In genomic region chr22:50627452-50627913, GRCh38 we compare ENCODE assay signal across 8 cellular contexts. TPM values are rescaled to one million over a fixed set of nuclear protein-coding genes. Genes with fewer than 3 reads are reported as not detected.
DNase-seq lines count a peak whose midpoint lies in the region; ATAC-seq, FAIRE-seq and TF ChIP-seq lines count a peak whose summit lies in the region.

No MANE protein-coding gene starts in this region.

- WGBS in GM12878 (ENCODE audit: insufficient coverage, insufficient replicate concordance, low lambda C conversion rate, missing lambda C conversion rate), result 5% methylated on average over 28 of the region's 28 CpGs

- TF ChIP-seq RAD21 in Ishikawa (IDR thresholded peaks at IDR 0.05; ENCODE audit: low read depth) (no peak), GM12878 (IDR thresholded peaks at IDR 0.05; ENCODE audit: insufficient read depth, low read depth, low read length) (no peak)

- DNase-seq in activated CD4-positive, alpha-beta T cell treated with anti-CD3 and anti-CD28 coated beads for 48 hours, result peak; percentile 31
- no peak for DNase-seq in activated CD4-positive, alpha-beta T cell treated with anti-CD3 and anti-CD28 coated beads for 1 hour
- no peak for DNase-seq in GM12878 (ENCODE audit: low read depth, low spot score)
- DNase-seq in NCI-H2081 treated with DMSO at 0.1 percent for 48 hours (lab: John Stamatoyannopoulos, UW), result no peak

- peak overlapping the region; percentile 87 for H3K9ac ChIP-seq in GM12878 (ENCODE audit: control insufficient read depth, insufficient read depth, low read length)
- H3K9ac ChIP-seq in subcutaneous abdominal adipose tissue (ENCODE audit: low read length in 5 of 5), result peak overlapping the region in 4 of 5 donors; percentile 80 to 94 (median 86)

- H3K36me3 ChIP-seq in GM12878 (ENCODE audit: control insufficient read depth in 2 of 2, insufficient read depth in 2 of 2, low read length in 1 of 2), result no peaks in the 10 kb centered on the region; a peak in 2 of 4 replicates
- peaks cover 0 to 21% (median 6%) of the 10 kb centered on the region in 5 donors for H3K36me3 ChIP-seq in subcutaneous abdominal adipose tissue (ENCODE audit: control insufficient read depth in 5 of 5, insufficient read depth in 5 of 5, low read length in 5 of 5)

- TF ChIP-seq POLR2A in GM12878 (IDR thresholded peaks at IDR 0.05; ENCODE audit: low read depth, low read length), result no peak

- peak overlapping the region; percentile 76 for H2AFZ ChIP-seq in GM12878 (ENCODE audit: control insufficient read depth, low read depth, low read length)

- RAD21 ChIA-PET in GM12878 (lab: Charles Lee; ENCODE audit: unreplicated experiment), result interaction anchor here (0.8 kb wide), 1 partner anchor 120 kb away, joined by 3 read pairs; the partner anchor contains the start of genes LMF2 and NCAPH2

- intact Hi-C loops in GM12878 (cut with micrococcal nuclease; ENCODE audit: unreplicated experiment), result no loop called here

- TF ChIP-seq EP300 in Ishikawa (IDR thresholded peaks at IDR 0.05; ENCODE audit: borderline replicate concordance) (no peak), GM12878 (IDR thresholded peaks at IDR 0.05; ENCODE audit: borderline replicate concordance in 1 of 2, control insufficient read depth in 1 of 2, low read depth in 2 of 2, low read length in 2 of 2) (no peak)

- peak; percentile 59 for ATAC-seq in GM12878
- ATAC-seq in HG03039 (IDR thresholded peaks at IDR 0.05; ENCODE audit: unreplicated experiment), result no peak

- no peaks in the 10 kb centered on the region for H4K20me1 ChIP-seq in GM12878 (ENCODE audit: control insufficient read depth, insufficient read depth)

- in situ Hi-C loops in GM12878 (cut with MboI), result no loop called here

- POLR2A ChIA-PET in GM12878 (lab: Charles Lee), result interaction anchor here (0.6 to 2.2 kb wide), 4 partner anchors 45 to 303 kb away, joined by 3 to 6 read pairs (median 4); partner anchors contain the start of genes CHKB and SYCE3

- no peak for TF ChIP-seq CTCF in GM12878 (IDR thresholded peaks at IDR 0.05 in 2 of 3, conservative IDR thresholded peaks at IDR 0.05 in 1 of 3; ENCODE audit: control insufficient read depth in 2 of 3, extremely low read depth in 1 of 3, insufficient read depth in 1 of 3, low read depth in 3 of 3, low read length in 3 of 3)

- CTCF ChIA-PET in GM12878 (lab: Yijun Ruan, JAX), result interaction anchor here (1.0 to 1.3 kb wide), 2 partner anchors 73 to 102 kb away, joined by 3 read pairs; partner anchors contain the start of gene SCO2

- no peak for FAIRE-seq in GM12878 (lab: Jason Lieb, UNC)

- BruUV-seq in GM12878 (replicated peaks; lab: Mats Ljungman, UMichigan), result TSS peak; percentile 86

- H3K79me2 ChIP-seq in GM12878 (ENCODE audit: control insufficient read depth, insufficient read depth, low read length), result peaks cover 11% of the 10 kb centered on the region

- H3K9me3 ChIP-seq in GM12878 (replicated peaks; ENCODE audit: control insufficient read depth, insufficient read depth, low read length) (no peaks in the 10 kb centered on the region), subcutaneous abdominal adipose tissue (ENCODE audit: control insufficient read depth in 5 of 5, low read length in 5 of 5) (no peaks in the 10 kb centered on the region)

- H3K4me3 ChIP-seq in GM12878 (peak overlapping the region; percentile 95), subcutaneous abdominal adipose tissue (ENCODE audit: low read depth in 1 of 5, low read length in 5 of 5) (peak overlapping the region; percentile 15 to 88 (median 74))

- SMC1A ChIA-PET in GM12878 (lab: Charles Lee; ENCODE audit: uncharacterized antibody, unreplicated experiment), result interaction anchor here (1.1 kb wide), 1 partner anchor 64 kb away, joined by 5 read pairs; no protein-coding TSS in a partner anchor

- H3K27ac ChIP-seq in GM12878 (ENCODE audit: control insufficient read depth, insufficient read depth) (peak overlapping the region; percentile 79), layer of hippocampus (ENCODE audit: low read depth, low read length) (peak overlapping the region; percentile 81), subcutaneous abdominal adipose tissue (ENCODE audit: low read depth, low read length) (peak overlapping the region; percentile 75)

- H3K4me1 ChIP-seq in GM12878 (ENCODE audit: control insufficient read depth, insufficient read depth, low read length) (peaks cover 11% of the 10 kb centered on the region), subcutaneous abdominal adipose tissue (ENCODE audit: control insufficient read depth in 5 of 5, insufficient read depth in 5 of 5, low read length in 5 of 5) (peaks cover 4 to 44% (median 31%) of the 10 kb centered on the region in 5 donors)

- no peaks in the 10 kb centered on the region for H3K27me3 ChIP-seq in GM12878 (replicated peaks in 1 of 2; ENCODE audit: control insufficient read depth in 2 of 2, insufficient read depth in 2 of 2, low read length in 1 of 2)
- no peaks in the 10 kb centered on the region for H3K27me3 ChIP-seq in layer of hippocampus (ENCODE audit: control insufficient read depth, insufficient read depth, low read length)
- no peaks in the 10 kb centered on the region for H3K27me3 ChIP-seq in subcutaneous abdominal adipose tissue (ENCODE audit: control insufficient read depth in 5 of 5, insufficient read depth in 4 of 5, low read length in 5 of 5)

- H3K4me2 ChIP-seq in GM12878 (ENCODE audit: control insufficient read depth, insufficient read depth), result peak overlapping the region; percentile 85

RNA-seq across cellular contexts. Expression of gene ARSA, which starts 0.5 kb away (rescaled TPM):
- 16.9 and 17.4 TPM in 2 replicates for total RNA-seq in GM12878 (2013; cell fraction: nucleolus; rRNA removed)
- total RNA-seq in GM12878 (2014; rRNA removed) (16.7 and 18.9 TPM in 2 replicates), GM12878 (2014; rRNA removed; fragmentation: Illumina TruSeq; extraction: Trizol) (3.2 and 3.7 TPM in 2 replicates), GM12878 (2021) (24.5 and 26.3 TPM in 2 replicates)
- 4.9 TPM for polyA plus RNA-seq in GM12878 (2011; ENCODE audit: low read depth)
- polyA plus RNA-seq in GM12878 (2011; rRNA removed) (1.3 and 5.4 TPM in 2 replicates), GM12878 (2014; fragmentation: Illumina TruSeq; extraction: Trizol) (0.21 and 2.6 TPM in 2 replicates), GM12878 (2014; fragmentation: Nextera tagmentation; extraction: Ambion mirVana) (1 to 10 TPM in 1 of 2 experiments, under 1 TPM in 1; 0.39 to 1.7 TPM), GM12878 (2014; rRNA removed) (22.1 and 24.3 TPM in 2 replicates), GM12878 (2016; fragmentation: Nextera tagmentation; extraction: Ambion mirVana) (10 to 100 TPM; 14.2 to 14.3 TPM)
- polyA plus RNA-seq in GM12878 (2011; cell fraction: cytosol; rRNA removed), result 5.4 and 8.9 TPM in 2 replicates
- polyA plus RNA-seq in GM12878 (2011; cell fraction: nucleus; rRNA removed), result 63.6 and 77.8 TPM in 2 replicates
- polyA plus RNA-seq in GM12878 (2012), result 15.5 and 16.4 TPM in 2 replicates
- 1.7 and 3.0 TPM in 2 replicates for polyA minus RNA-seq in GM12878 (2011; rRNA and poly(A)+ RNA removed)
- polyA minus RNA-seq in GM12878 (2011; cell fraction: cytosol; rRNA and poly(A)+ RNA removed), result 2.9 and 4.7 TPM in 2 replicates
- polyA minus RNA-seq in GM12878 (2011; cell fraction: nucleus; rRNA and poly(A)+ RNA removed), result 11.1 and 20.8 TPM in 2 replicates

RNA-seq across cellular contexts. Expression of gene MAPK8IP2, which starts 26.9 kb away (rescaled TPM):
- total RNA-seq in GM12878 (2013; cell fraction: nucleolus; rRNA removed), result 0.07 and 0.15 TPM in 2 replicates
- total RNA-seq in GM12878 (2014; rRNA removed) (0.11 TPM in 2 replicates), GM12878 (2014; rRNA removed; fragmentation: Illumina TruSeq; extraction: Trizol) (0.04 and 0.05 TPM in 2 replicates), GM12878 (2021) (0.13 and 0.21 TPM in 2 replicates)
- 0.08 TPM for polyA plus RNA-seq in GM12878 (2011; ENCODE audit: low read depth)
- polyA plus RNA-seq in GM12878 (2011; rRNA removed) (0.01 and 0.03 TPM in 2 replicates), GM12878 (2014; fragmentation: Illumina TruSeq; extraction: Trizol) (0.01 TPM in 1 of 2 replicates, not detected in the other), GM12878 (2014; fragmentation: Nextera tagmentation; extraction: Ambion mirVana) (not detected), GM12878 (2014; rRNA removed) (0.08 and 0.13 TPM in 2 replicates), GM12878 (2016; fragmentation: Nextera tagmentation; extraction: Ambion mirVana) (not detected)
- 0.03 and 0.04 TPM in 2 replicates for polyA plus RNA-seq in GM12878 (2011; cell fraction: cytosol; rRNA removed)
- polyA plus RNA-seq in GM12878 (2011; cell fraction: nucleus; rRNA removed), result 0.13 and 0.25 TPM in 2 replicates
- polyA plus RNA-seq in GM12878 (2012), result 0.11 TPM in 2 replicates
- polyA minus RNA-seq in GM12878 (2011; rRNA and poly(A)+ RNA removed), result 0.05 TPM in 1 of 2 replicates, not detected in the other
- polyA minus RNA-seq in GM12878 (2011; cell fraction: cytosol; rRNA and poly(A)+ RNA removed), result not detected in 2 replicates
- polyA minus RNA-seq in GM12878 (2011; cell fraction: nucleus; rRNA and poly(A)+ RNA removed), result 0.10 TPM in 1 of 2 replicates, not detected in the other

RNA-seq across cellular contexts. Expression of gene CHKB, which starts 44.8 kb away (rescaled TPM):
- total RNA-seq in GM12878 (2013; cell fraction: nucleolus; rRNA removed), result 97.2 and 101 TPM in 2 replicates
- total RNA-seq in GM12878 (2014; rRNA removed), result 53.5 and 58.4 TPM in 2 replicates
- 36.4 and 37.9 TPM in 2 replicates for total RNA-seq in GM12878 (2014; rRNA removed; fragmentation: Illumina TruSeq; extraction: Trizol)
- total RNA-seq in GM12878 (2021), result 57.5 and 62.4 TPM in 2 replicates
- polyA plus RNA-seq in GM12878 (2011; ENCODE audit: low read depth), result 44.0 TPM
- 46.7 and 56.3 TPM in 2 replicates for polyA plus RNA-seq in GM12878 (2011; rRNA removed)
- 45.3 and 53.9 TPM in 2 replicates for polyA plus RNA-seq in GM12878 (2011; cell fraction: cytosol; rRNA removed)
- polyA plus RNA-seq in GM12878 (2011; cell fraction: nucleus; rRNA removed), result 254 and 292 TPM in 2 replicates
- polyA plus RNA-seq in GM12878 (2012), result 62.2 and 66.5 TPM in 2 replicates
- polyA plus RNA-seq in GM12878 (2014; fragmentation: Illumina TruSeq; extraction: Trizol), result 59.5 and 67.9 TPM in 2 replicates
- polyA plus RNA-seq in GM12878 (2014; fragmentation: Nextera tagmentation; extraction: Ambion mirVana), result 10 to 100 TPM in 1 of 2 experiments, 1 to 10 TPM in 1; 10.0 to 20.6 TPM
- 85.9 and 93.9 TPM in 2 replicates for polyA plus RNA-seq in GM12878 (2014; rRNA removed)
- polyA plus RNA-seq in GM12878 (2016; fragmentation: Nextera tagmentation; extraction: Ambion mirVana), result 10 to 100 TPM; 39.0 to 57.6 TPM
- polyA minus RNA-seq in GM12878 (2011; rRNA and poly(A)+ RNA removed), result 11.6 and 22.6 TPM in 2 replicates
- polyA minus RNA-seq in GM12878 (2011; cell fraction: cytosol; rRNA and poly(A)+ RNA removed), result 8.3 and 11.9 TPM in 2 replicates
- 30.1 and 48.3 TPM in 2 replicates for polyA minus RNA-seq in GM12878 (2011; cell fraction: nucleus; rRNA and poly(A)+ RNA removed)

RNA-seq across cellular contexts. Expression of gene SHANK3, which starts 45.1 kb away (rescaled TPM):
- total RNA-seq in GM12878 (2013; cell fraction: nucleolus; rRNA removed), result 0.12 and 0.19 TPM in 2 replicates
- total RNA-seq in GM12878 (2014; rRNA removed) (0.06 TPM in 1 of 2 replicates, not detected in the other), GM12878 (2014; rRNA removed; fragmentation: Illumina TruSeq; extraction: Trizol) (not detected in 2 replicates), GM12878 (2021) (0.08 and 0.10 TPM in 2 replicates)
- not detected for polyA plus RNA-seq in GM12878 (2011; ENCODE audit: low read depth)
- polyA plus RNA-seq in GM12878 (2011; rRNA removed) (0.03 and 0.04 TPM in 2 replicates), GM12878 (2014; fragmentation: Illumina TruSeq; extraction: Trizol) (under 0.01 TPM in 1 of 2 replicates, not detected in the other), GM12878 (2014; fragmentation: Nextera tagmentation; extraction: Ambion mirVana) (not detected), GM12878 (2014; rRNA removed) (0.06 TPM in 1 of 2 replicates, not detected in the other), GM12878 (2016; fragmentation: Nextera tagmentation; extraction: Ambion mirVana) (not detected)
- polyA plus RNA-seq in GM12878 (2011; cell fraction: cytosol; rRNA removed), result 0.03 and 0.04 TPM in 2 replicates
- 0.38 and 0.45 TPM in 2 replicates for polyA plus RNA-seq in GM12878 (2011; cell fraction: nucleus; rRNA removed)
- polyA plus RNA-seq in GM12878 (2012), result 0.09 and 0.10 TPM in 2 replicates
- polyA minus RNA-seq in GM12878 (2011; rRNA and poly(A)+ RNA removed), result under 0.01 TPM in 1 of 2 replicates, not detected in the other
- polyA minus RNA-seq in GM12878 (2011; cell fraction: cytosol; rRNA and poly(A)+ RNA removed), result not detected in 2 replicates
- polyA minus RNA-seq in GM12878 (2011; cell fraction: nucleus; rRNA and poly(A)+ RNA removed), result 0.10 and 0.12 TPM in 2 replicates

RNA-seq across cellular contexts. Expression of gene CPT1B, which starts 49.3 kb away (rescaled TPM):
- total RNA-seq in GM12878 (2013; cell fraction: nucleolus; rRNA removed), result 75.2 and 82.7 TPM in 2 replicates
- total RNA-seq in GM12878 (2014; rRNA removed), result 28.3 and 28.9 TPM in 2 replicates
- 12.0 and 13.6 TPM in 2 replicates for total RNA-seq in GM12878 (2014; rRNA removed; fragmentation: Illumina TruSeq; extraction: Trizol)
- 37.0 and 40.8 TPM in 2 replicates for total RNA-seq in GM12878 (2021)
- 29.0 TPM for polyA plus RNA-seq in GM12878 (2011; ENCODE audit: low read depth)
- 26.0 and 36.2 TPM in 2 replicates for polyA plus RNA-seq in GM12878 (2011; rRNA removed)
- polyA plus RNA-seq in GM12878 (2011; cell fraction: cytosol; rRNA removed), result 30.5 and 42.8 TPM in 2 replicates
- polyA plus RNA-seq in GM12878 (2011; cell fraction: nucleus; rRNA removed), result 387 and 439 TPM in 2 replicates
- polyA plus RNA-seq in GM12878 (2012), result 44.1 and 46.1 TPM in 2 replicates
- polyA plus RNA-seq in GM12878 (2014; fragmentation: Illumina TruSeq; extraction: Trizol), result 21.0 and 24.5 TPM in 2 replicates
- polyA plus RNA-seq in GM12878 (2014; fragmentation: Nextera tagmentation; extraction: Ambion mirVana), result 1 to 10 TPM; 3.5 to 5.7 TPM
- 51.1 and 54.0 TPM in 2 replicates for polyA plus RNA-seq in GM12878 (2014; rRNA removed)
- polyA plus RNA-seq in GM12878 (2016; fragmentation: Nextera tagmentation; extraction: Ambion mirVana), result 10 to 100 TPM; 11.5 to 19.0 TPM
- 9.7 and 19.9 TPM in 2 replicates for polyA minus RNA-seq in GM12878 (2011; rRNA and poly(A)+ RNA removed)
- polyA minus RNA-seq in GM12878 (2011; cell fraction: cytosol; rRNA and poly(A)+ RNA removed), result 3.0 and 5.3 TPM in 2 replicates
- polyA minus RNA-seq in GM12878 (2011; cell fraction: nucleus; rRNA and poly(A)+ RNA removed), result 29.0 and 38.0 TPM in 2 replicates
